ENCODE assay signal across 1 cellular context in the genomic region with DNA sequence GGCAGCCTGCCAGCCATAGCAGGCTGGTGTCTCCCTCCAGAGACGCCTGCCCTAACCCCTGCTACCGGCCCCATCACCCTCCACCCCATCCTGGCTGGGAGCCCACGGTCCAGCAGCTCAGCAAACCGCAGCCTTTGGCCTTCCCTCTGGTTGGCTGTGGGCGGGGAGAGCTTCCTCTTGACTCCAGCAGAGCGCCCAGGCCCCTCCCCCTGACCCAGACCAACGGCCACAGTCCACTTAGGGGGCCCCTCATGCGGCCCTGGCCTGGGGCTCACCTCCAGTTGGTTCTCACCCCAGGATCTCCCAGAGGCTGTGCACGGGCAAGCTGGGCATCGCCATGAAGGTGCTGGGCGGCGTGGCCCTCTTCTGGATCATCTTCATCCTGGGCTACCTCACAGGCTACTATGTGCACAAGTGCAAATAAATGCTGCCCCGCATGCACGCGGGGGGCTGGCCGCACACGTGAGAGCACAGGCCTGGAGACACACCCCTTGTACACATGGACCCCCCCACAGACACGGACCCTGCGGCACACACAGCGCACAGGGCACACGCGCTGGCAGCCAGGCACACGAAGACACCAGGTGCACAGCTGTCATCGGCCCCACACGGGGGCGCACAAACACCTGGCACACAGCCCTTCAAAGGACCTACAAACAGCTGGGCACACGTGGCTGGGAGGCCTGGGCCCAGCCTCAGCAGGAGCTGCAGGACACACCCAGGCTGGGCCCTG.
TF ChIP-seq lines count a peak whose summit lies in the region.

No MANE protein-coding gene starts in this region.

TF ChIP-seq in HepG2, 621 proteins besides CTCF, POLR2A, EP300 and RAD21 (continued from another document and continues in another):
- TF ChIP-seq ZBTB49 (CRISPR knock-in tag; IDR thresholded peaks at IDR 0.05; ENCODE audit: borderline replicate concordance) (peak; percentile 59; the same call in 1 of the 2 replicates), HDAC1 (CRISPR knock-in tag; IDR thresholded peaks at IDR 0.05) (peak; percentile 82), ZSCAN31 (CRISPR knock-in tag; IDR thresholded peaks at IDR 0.05; ENCODE audit: low read depth) (peak; percentile 88), STAT5B (CRISPR knock-in tag; IDR thresholded peaks at IDR 0.05) (no peak), ZNF709 (CRISPR knock-in tag; IDR thresholded peaks at IDR 0.05) (no peak; the same call in 1 of the 2 replicates), ZNF83 (CRISPR knock-in tag; IDR thresholded peaks at IDR 0.05; ENCODE audit: borderline replicate concordance) (peak; percentile 71; the same call in 1 of the 2 replicates), ZNF672 (CRISPR knock-in tag; IDR thresholded peaks at IDR 0.05) (no peak; the same call in 1 of the 2 replicates), ZSCAN30 (CRISPR knock-in tag; IDR thresholded peaks at IDR 0.05) (no peak), ZUFSP (CRISPR knock-in tag; IDR thresholded peaks at IDR 0.05; ENCODE audit: borderline replicate concordance) (no peak), NFYC (CRISPR knock-in tag; IDR thresholded peaks at IDR 0.05) (no peak; the same call in 1 of the 2 replicates), ZNF34 (CRISPR knock-in tag; IDR thresholded peaks at IDR 0.05; ENCODE audit: borderline replicate concordance) (0 out of 2 replicates have a peak, but pooled peaks have one; percentile 21), IKZF4 (CRISPR knock-in tag; IDR thresholded peaks at IDR 0.05; ENCODE audit: borderline replicate concordance, low read depth, not compliant biosample characterization) (peak; percentile 65), ZNF274 (CRISPR knock-in tag; IDR thresholded peaks at IDR 0.05) (no peak; the same call in 1 of the 2 replicates), ZNF441 (CRISPR knock-in tag; IDR thresholded peaks at IDR 0.05; ENCODE audit: borderline replicate concordance) (no peak), PHF20 (CRISPR knock-in tag; IDR thresholded peaks at IDR 0.05) (no peak; the same call in 1 of the 2 replicates), RFX1 (IDR thresholded peaks at IDR 0.05) (no peak), ZNF777 (CRISPR knock-in tag; IDR thresholded peaks at IDR 0.05) (no peak; the same call in none of the 2 replicates), FIP1L1 (IDR thresholded peaks at IDR 0.05; ENCODE audit: borderline replicate concordance, insufficient read depth, low read depth, low read length) (0 out of 2 replicates have a peak, but pooled peaks have one; percentile 33), ZNF570 (CRISPR knock-in tag; IDR thresholded peaks at IDR 0.05; ENCODE audit: borderline replicate concordance) (no peak), ZNF20 (CRISPR knock-in tag; IDR thresholded peaks at IDR 0.05) (no peak), ZNF619 (CRISPR knock-in tag; IDR thresholded peaks at IDR 0.05) (no peak; the same call in none of the 2 replicates), ZFYVE20 (CRISPR knock-in tag; IDR thresholded peaks at IDR 0.05; ENCODE audit: borderline replicate concordance, low read depth) (0 out of 2 replicates have a peak, but pooled peaks have one; percentile 36), HCFC1 (IDR thresholded peaks at IDR 0.05; ENCODE audit: low read depth, low read length) (no peak; the same call in 1 of the 2 replicates), ZNF597 (CRISPR knock-in tag; IDR thresholded peaks at IDR 0.05) (no peak), ZFP62 (CRISPR knock-in tag; IDR thresholded peaks at IDR 0.05) (no peak), CERS6 (CRISPR knock-in tag; IDR thresholded peaks at IDR 0.05) (no peak), TFDP1 (CRISPR knock-in tag; IDR thresholded peaks at IDR 0.05; ENCODE audit: borderline replicate concordance) (peak; percentile 91; the same call in 1 of the 2 replicates), TOPORS (CRISPR knock-in tag; IDR thresholded peaks at IDR 0.05) (peak; percentile 98), ZBTB21 (CRISPR knock-in tag; IDR thresholded peaks at IDR 0.05) (no peak), WIZ (CRISPR knock-in tag; IDR thresholded peaks at IDR 0.05) (peak; percentile 67; the same call in 1 of the 2 replicates), TOE1 (CRISPR knock-in tag; IDR thresholded peaks at IDR 0.05) (0 out of 2 replicates have a peak, but pooled peaks have one; percentile 18), SRSF9 (IDR thresholded peaks at IDR 0.05; ENCODE audit: borderline replicate concordance, insufficient read depth, low read depth, low read length, poor library complexity, severe bottlenecking) (no peak), PPARG (CRISPR knock-in tag; conservative IDR thresholded peaks at IDR 0.05) (no peak), KLF16 (CRISPR knock-in tag; IDR thresholded peaks at IDR 0.05) (no peak), ZNF382 (CRISPR knock-in tag; IDR thresholded peaks at IDR 0.05; ENCODE audit: borderline replicate concordance) (no peak), ZFP82 (CRISPR knock-in tag; IDR thresholded peaks at IDR 0.05; ENCODE audit: borderline replicate concordance) (0 out of 2 replicates have a peak, but pooled peaks have one; percentile 70), ZNF766 (CRISPR knock-in tag; IDR thresholded peaks at IDR 0.05; ENCODE audit: borderline replicate concordance) (peak; percentile 43; the same call in 1 of the 2 replicates), SAFB2 (CRISPR knock-in tag; IDR thresholded peaks at IDR 0.05; ENCODE audit: borderline replicate concordance, low read depth) (peak; percentile 95; the same call in 1 of the 2 replicates), KAT7 (CRISPR knock-in tag; IDR thresholded peaks at IDR 0.05; ENCODE audit: borderline replicate concordance) (0 out of 2 replicates have a peak, but pooled peaks have one; percentile 17), RFXANK (CRISPR knock-in tag; IDR thresholded peaks at IDR 0.05) (no peak), ZNF224 (CRISPR knock-in tag; IDR thresholded peaks at IDR 0.05) (peak; percentile 75; the same call in 1 of the 2 replicates), ZEB1 (IDR thresholded peaks at IDR 0.05; ENCODE audit: insufficient replicate concordance, low read depth) (no peak), MYNN (CRISPR knock-in tag; IDR thresholded peaks at IDR 0.05; ENCODE audit: low read depth) (no peak)
- TF ChIP-seq, protein P1, sequence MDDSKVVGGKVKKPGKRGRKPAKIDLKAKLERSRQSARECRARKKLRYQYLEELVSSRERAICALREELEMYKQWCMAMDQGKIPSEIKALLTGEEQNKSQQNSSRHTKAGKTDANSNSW (CRISPR knock-in tag; IDR thresholded peaks at IDR 0.05; ENCODE audit: borderline replicate concordance), result no peak
- TF ChIP-seq, protein P2, sequence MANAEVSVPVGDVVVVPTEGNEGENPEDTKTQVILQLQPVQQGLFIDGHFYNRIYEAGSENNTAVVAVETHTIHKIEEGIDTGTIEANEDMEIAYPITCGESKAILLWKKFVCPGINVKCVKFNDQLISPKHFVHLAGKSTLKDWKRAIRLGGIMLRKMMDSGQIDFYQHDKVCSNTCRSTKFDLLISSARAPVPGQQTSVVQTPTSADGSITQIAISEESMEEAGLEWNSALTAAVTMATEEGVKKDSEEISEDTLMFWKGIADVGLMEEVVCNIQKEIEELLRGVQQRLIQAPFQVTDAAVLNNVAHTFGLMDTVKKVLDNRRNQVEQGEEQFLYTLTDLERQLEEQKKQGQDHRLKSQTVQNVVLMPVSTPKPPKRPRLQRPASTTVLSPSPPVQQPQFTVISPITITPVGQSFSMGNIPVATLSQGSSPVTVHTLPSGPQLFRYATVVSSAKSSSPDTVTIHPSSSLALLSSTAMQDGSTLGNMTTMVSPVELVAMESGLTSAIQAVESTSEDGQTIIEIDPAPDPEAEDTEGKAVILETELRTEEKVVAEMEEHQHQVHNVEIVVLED (CRISPR knock-in tag; IDR thresholded peaks at IDR 0.05; ENCODE audit: borderline replicate concordance), result no peak; the same call in 1 of the 2 replicates
- TF ChIP-seq, protein P3, sequence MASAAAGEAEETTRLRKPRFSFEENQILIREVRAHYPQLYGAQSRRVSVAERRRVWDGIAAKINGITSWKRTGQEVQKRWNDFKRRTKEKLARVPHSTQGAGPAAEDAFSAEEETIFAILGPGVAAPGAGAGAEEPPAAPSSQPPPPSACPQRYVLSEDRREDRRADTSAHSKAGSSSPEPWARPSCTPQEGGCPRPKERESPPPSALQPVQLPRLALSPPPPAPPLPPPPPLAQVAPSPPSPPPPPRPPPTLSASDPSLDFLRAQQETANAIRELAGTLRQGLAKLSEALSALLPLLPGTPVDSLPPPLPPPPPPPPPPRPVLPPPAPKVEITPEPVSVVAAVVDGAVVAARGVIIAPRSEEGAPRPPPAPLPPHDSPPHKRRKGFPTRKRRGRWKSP (CRISPR knock-in tag; IDR thresholded peaks at IDR 0.05), result peak; percentile 72; the same call in 1 of the 2 replicates
- TF ChIP-seq, protein P4, sequence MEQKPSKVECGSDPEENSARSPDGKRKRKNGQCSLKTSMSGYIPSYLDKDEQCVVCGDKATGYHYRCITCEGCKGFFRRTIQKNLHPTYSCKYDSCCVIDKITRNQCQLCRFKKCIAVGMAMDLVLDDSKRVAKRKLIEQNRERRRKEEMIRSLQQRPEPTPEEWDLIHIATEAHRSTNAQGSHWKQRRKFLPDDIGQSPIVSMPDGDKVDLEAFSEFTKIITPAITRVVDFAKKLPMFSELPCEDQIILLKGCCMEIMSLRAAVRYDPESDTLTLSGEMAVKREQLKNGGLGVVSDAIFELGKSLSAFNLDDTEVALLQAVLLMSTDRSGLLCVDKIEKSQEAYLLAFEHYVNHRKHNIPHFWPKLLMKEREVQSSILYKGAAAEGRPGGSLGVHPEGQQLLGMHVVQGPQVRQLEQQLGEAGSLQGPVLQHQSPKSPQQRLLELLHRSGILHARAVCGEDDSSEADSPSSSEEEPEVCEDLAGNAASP (CRISPR knock-in tag; IDR thresholded peaks at IDR 0.05; ENCODE audit: borderline replicate concordance), result no peak
- TF ChIP-seq, protein P5, sequence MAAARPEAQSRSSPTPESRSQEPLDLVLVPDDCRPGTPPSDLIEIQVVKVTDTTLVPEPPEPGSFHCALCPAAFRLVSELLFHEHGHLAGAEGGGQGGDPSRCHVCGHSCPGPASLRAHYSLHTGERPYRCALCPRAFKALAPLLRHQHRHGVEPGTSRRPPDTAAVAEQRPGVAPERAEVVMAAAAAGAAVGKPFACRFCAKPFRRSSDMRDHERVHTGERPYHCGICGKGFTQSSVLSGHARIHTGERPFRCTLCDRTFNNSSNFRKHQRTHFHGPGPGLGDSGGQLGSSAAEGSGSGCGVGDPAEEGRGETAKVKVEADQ (CRISPR knock-in tag; IDR thresholded peaks at IDR 0.05; ENCODE audit: borderline replicate concordance), result no peak; the same call in 1 of the 2 replicates
- TF ChIP-seq, protein P6, sequence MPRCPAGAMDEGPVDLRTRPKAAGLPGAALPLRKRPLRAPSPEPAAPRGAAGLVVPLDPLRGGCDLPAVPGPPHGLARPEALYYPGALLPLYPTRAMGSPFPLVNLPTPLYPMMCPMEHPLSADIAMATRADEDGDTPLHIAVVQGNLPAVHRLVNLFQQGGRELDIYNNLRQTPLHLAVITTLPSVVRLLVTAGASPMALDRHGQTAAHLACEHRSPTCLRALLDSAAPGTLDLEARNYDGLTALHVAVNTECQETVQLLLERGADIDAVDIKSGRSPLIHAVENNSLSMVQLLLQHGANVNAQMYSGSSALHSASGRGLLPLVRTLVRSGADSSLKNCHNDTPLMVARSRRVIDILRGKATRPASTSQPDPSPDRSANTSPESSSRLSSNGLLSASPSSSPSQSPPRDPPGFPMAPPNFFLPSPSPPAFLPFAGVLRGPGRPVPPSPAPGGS (CRISPR knock-in tag; IDR thresholded peaks at IDR 0.05), result no peak; the same call in none of the 2 replicates
